In the genomic region with DNA sequence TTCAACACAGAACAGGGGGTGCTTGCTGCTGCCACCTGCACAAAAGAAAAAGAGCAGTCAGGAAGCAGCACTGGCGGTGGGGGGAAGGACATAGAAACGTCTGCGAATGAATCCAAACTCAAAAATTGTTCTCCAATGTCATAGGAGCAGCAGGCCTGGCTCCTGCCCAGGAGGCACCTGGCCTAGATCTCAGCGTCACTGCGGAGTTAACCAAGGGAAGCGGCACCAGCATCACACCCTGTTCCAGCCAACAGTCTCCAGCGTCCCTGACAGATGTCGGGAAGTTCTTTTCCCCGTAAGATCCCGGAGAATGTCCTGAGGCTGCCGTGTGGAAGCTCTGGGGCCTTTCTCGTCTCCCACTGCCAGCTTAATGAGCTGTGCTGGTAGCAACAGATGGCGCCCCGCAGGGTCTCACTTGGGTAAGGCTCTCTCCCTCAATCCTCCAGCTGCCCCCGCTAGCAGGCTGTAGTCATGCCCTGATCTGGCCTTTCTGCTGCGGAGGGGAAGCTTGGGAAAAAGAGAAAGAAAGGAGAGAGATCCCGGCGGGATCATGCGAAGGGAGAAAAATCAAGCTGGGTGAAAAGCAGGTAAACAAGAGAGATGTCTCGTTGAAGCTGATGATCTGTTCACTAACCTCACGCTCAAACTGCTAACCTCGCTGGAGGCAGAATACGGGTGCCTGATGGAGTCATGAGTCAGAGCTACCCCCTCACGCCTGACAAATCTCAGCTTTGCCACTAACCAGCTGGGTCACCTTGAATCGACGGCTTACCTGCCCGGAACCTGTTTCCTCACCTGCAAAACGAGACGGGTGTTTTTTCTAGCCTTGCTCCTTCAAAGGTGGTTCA, we compare ENCODE assay signal across 1 cellular context.
TF ChIP-seq lines count a peak whose summit lies in the region.

No MANE protein-coding gene starts in this region.

TF ChIP-seq in IMR-90, 13 proteins besides CTCF, POLR2A, EP300 and RAD21:
- no peak for TF ChIP-seq NFE2L2 (IDR thresholded peaks at IDR 0.05; ENCODE audit: low read depth, low read length)
- no peak for TF ChIP-seq MAFK (IDR thresholded peaks at IDR 0.05; ENCODE audit: low read depth, low read length)
- no peak for TF ChIP-seq RCOR1 (IDR thresholded peaks at IDR 0.05; ENCODE audit: insufficient replicate concordance, low read length)
- TF ChIP-seq SMC3 (IDR thresholded peaks at IDR 0.05; ENCODE audit: low read depth, low read length) = no peak
- no peak for TF ChIP-seq MXI1 (IDR thresholded peaks at IDR 0.05; ENCODE audit: borderline replicate concordance, low read depth, low read length)
- TF ChIP-seq FOS (IDR thresholded peaks at IDR 0.05; ENCODE audit: low read depth, low read length) = no peak
- no peak for TF ChIP-seq CEBPB (IDR thresholded peaks at IDR 0.05; ENCODE audit: low read depth, low read length)
- TF ChIP-seq RFX5 (IDR thresholded peaks at IDR 0.05; ENCODE audit: low read depth, low read length) = no peak
- no peak for TF ChIP-seq ELK1 (IDR thresholded peaks at IDR 0.05; ENCODE audit: borderline replicate concordance, low read depth, low read length)
- no peak for TF ChIP-seq BHLHE40 (IDR thresholded peaks at IDR 0.05; ENCODE audit: low read depth, low read length)
- TF ChIP-seq USF2 (IDR thresholded peaks at IDR 0.05; ENCODE audit: low read depth, low read length) = no peak
- TF ChIP-seq CHD1 (IDR thresholded peaks at IDR 0.05; ENCODE audit: low read depth, low read length) = no peak
- no peak for TF ChIP-seq MAZ (IDR thresholded peaks at IDR 0.05; ENCODE audit: borderline replicate concordance, low read depth, low read length)
